Comparison of ENCODE assay signal across 2 cellular contexts in genomic region chr10:49313501-49314070, GRCh38.
A peak's percentile ranks its signal among the peaks of the same experiment; 100 is the strongest.
TF ChIP-seq lines count a peak whose summit lies in the region.

No MANE protein-coding gene starts in this region.

TF ChIP-seq in K562, 482 proteins besides CTCF, POLR2A, EP300 and RAD21:
- TF ChIP-seq ZC3H11A (IDR thresholded peaks at IDR 0.05; ENCODE audit: low read depth, low read length) (no peak), POLR2G (IDR thresholded peaks at IDR 0.05; ENCODE audit: low read depth, low read length) (0 out of 2 replicates have a peak, but pooled peaks have one; percentile 36), EHMT2 (IDR thresholded peaks at IDR 0.05) (0 out of 2 replicates have a peak, but pooled peaks have one; percentile 6), EGR1 (conservative IDR thresholded peaks at IDR 0.05) (0 out of 2 replicates have a peak, but pooled peaks have one; percentile 13), ZNF431 (CRISPR knock-in tag; IDR thresholded peaks at IDR 0.05) (no peak), HDAC3 (IDR thresholded peaks at IDR 0.05; ENCODE audit: borderline replicate concordance, partially characterized antibody) (no peak)

TF ChIP-seq in SK-N-SH treated with all-trans-retinoic acid at 6 μM for 48 hours, 23 proteins besides CTCF, POLR2A, EP300 and RAD21:
- no peak for TF ChIP-seq TSHZ2 (CRISPR knock-in tag; IDR thresholded peaks at IDR 0.05)
- TF ChIP-seq PATZ1 (CRISPR knock-in tag; IDR thresholded peaks at IDR 0.05; ENCODE audit: borderline replicate concordance): no peak
- TF ChIP-seq TOX (CRISPR knock-in tag; IDR thresholded peaks at IDR 0.05; ENCODE audit: borderline replicate concordance): no peak
- TF ChIP-seq ZFP30 (CRISPR knock-in tag; IDR thresholded peaks at IDR 0.05): no peak
- no peak for TF ChIP-seq ZNF565 (CRISPR knock-in tag; conservative IDR thresholded peaks at IDR 0.05; ENCODE audit: low read depth)
- TF ChIP-seq CSDC2 (CRISPR knock-in tag; IDR thresholded peaks at IDR 0.05): no peak
- TF ChIP-seq RARB (CRISPR knock-in tag; IDR thresholded peaks at IDR 0.05): no peak
- TF ChIP-seq GLIS3 (CRISPR knock-in tag; IDR thresholded peaks at IDR 0.05): no peak
- no peak for TF ChIP-seq ZNF70 (CRISPR knock-in tag; IDR thresholded peaks at IDR 0.05)
- no peak for TF ChIP-seq ISL1 (CRISPR knock-in tag; IDR thresholded peaks at IDR 0.05)
- no peak for TF ChIP-seq ZFP3 (CRISPR knock-in tag; IDR thresholded peaks at IDR 0.05)
- no peak for TF ChIP-seq TCF4 (CRISPR knock-in tag; IDR thresholded peaks at IDR 0.05; ENCODE audit: borderline replicate concordance)
- no peak for TF ChIP-seq CREB5 (CRISPR knock-in tag; IDR thresholded peaks at IDR 0.05; ENCODE audit: low read depth)
- TF ChIP-seq ZNF8 (CRISPR knock-in tag; IDR thresholded peaks at IDR 0.05): no peak
